In the genomic region with DNA sequence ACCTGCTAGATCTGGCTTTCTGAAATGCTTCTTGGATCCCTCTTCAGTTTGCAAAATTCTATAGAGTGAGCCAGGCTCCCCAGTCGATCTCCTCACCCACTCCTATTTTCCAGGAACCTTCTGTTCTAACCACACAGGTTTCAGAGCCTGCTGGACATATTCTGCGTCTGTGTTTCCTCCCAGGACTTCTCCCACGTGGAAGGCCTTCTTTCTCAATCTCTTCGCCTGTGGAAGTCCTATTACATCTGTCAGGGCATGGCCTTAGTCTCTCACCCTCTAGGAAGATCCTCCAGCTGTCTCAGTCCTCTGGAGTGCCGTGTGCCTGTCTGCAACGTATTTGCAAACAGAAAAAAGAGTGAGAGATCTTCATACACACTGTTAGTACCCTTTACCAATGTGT, we compare ENCODE assay signal across 9 cellular contexts. TPM values are rescaled to one million over a fixed set of nuclear protein-coding genes. Genes with fewer than 3 reads are reported as not detected.
DNase-seq lines count a peak whose midpoint lies in the region; ATAC-seq, FAIRE-seq and TF ChIP-seq lines count a peak whose summit lies in the region.
"Had no signal": no experiment of that assay in that cellular context is flagged by ENCODE, and none has a peak within 500 bp of the region (broad histone marks: within the 10 kb centered on the region; RNA-seq: fewer than 3 reads in every experiment).

No MANE protein-coding gene starts in this region.

- no peaks in the 10 kb centered on the region for H3K27me3 Mint-ChIP-seq in WTC11 (ENCODE audit: low read depth)
- peaks cover 11% of the 10 kb centered on the region for H3K27me3 Mint-ChIP-seq in glutamatergic neuron (ENCODE audit: unreplicated experiment)

- TF ChIP-seq CTCF in WTC11 (IDR thresholded peaks at IDR 0.05) (no peak), glutamatergic neuron (IDR thresholded peaks at IDR 0.05; ENCODE audit: partially characterized antibody, unreplicated experiment) (no peak), psoas muscle (IDR thresholded peaks at IDR 0.05) (no peak)

- H3K27ac ChIP-seq in psoas muscle, result peak overlapping the region; percentile 91

- 32 to 57% (median 35%) methylated on average over 6 of the region's 6 CpGs for WGBS in psoas muscle, 3 donors

- no peaks in the 10 kb centered on the region for H3K9me3 Mint-ChIP-seq in WTC11
- H3K9me3 Mint-ChIP-seq in glutamatergic neuron (ENCODE audit: unreplicated experiment), result peaks cover 9% of the 10 kb centered on the region

- CTCF ChIA-PET in WTC11 (lab: Charles Lee), result interaction anchor here (0.6 to 4.4 kb wide), 9 partner anchors 20 to 1216 kb away, joined by 3 to 32 read pairs (median 5); a partner anchor contains a TSS

- peaks cover 0 to 7% of the 10 kb centered on the region in 2 donors for H3K36me3 ChIP-seq in psoas muscle (ENCODE audit: insufficient read depth in 1 of 2, low read depth in 1 of 2)

- H3K4me3 ChIP-seq in psoas muscle, result no peak overlapping the region

- peak overlapping the region; percentile 88 for H3K27ac Mint-ChIP-seq in WTC11
- H3K27ac Mint-ChIP-seq in glutamatergic neuron (ENCODE audit: unreplicated experiment), result peak overlapping the region; percentile 76

- POLR2A ChIA-PET in WTC11 (lab: Charles Lee), result interaction anchor here (0.6 to 1.0 kb wide), 2 partner anchors 43 to 209 kb away, joined by 3 to 6 read pairs; no protein-coding TSS in a partner anchor

- H3K4me1 Mint-ChIP-seq in WTC11 (peaks cover 41% of the 10 kb centered on the region), glutamatergic neuron (ENCODE audit: low read depth, unreplicated experiment) (peaks cover 20% of the 10 kb centered on the region)

- ATAC-seq in WTC11 (no peak), psoas muscle (peak in 2 of 4 donors; percentile 36 to 49), GM18505 (IDR thresholded peaks at IDR 0.05; ENCODE audit: unreplicated experiment) (no peak), SK-N-SH treated with all-trans-retinoic acid at 6 μM for 48 hours (no peak)

- H3K4me3 Mint-ChIP-seq in WTC11 (no peak overlapping the region), glutamatergic neuron (ENCODE audit: unreplicated experiment) (peak overlapping the region; percentile 36)

- H3K9me3 ChIP-seq in psoas muscle, result no peaks in the 10 kb centered on the region

- H3K27me3 ChIP-seq in psoas muscle (ENCODE audit: insufficient read depth in 3 of 3, low read length in 2 of 3), result no peaks in the 10 kb centered on the region

- peak; percentile 54 for DNase-seq in DMS 273 (lab: John Stamatoyannopoulos, UW; ENCODE audit: unreplicated experiment)
- no peak for DNase-seq in WTC11 (ENCODE audit: low spot score)
- no peak for DNase-seq in glutamatergic neuron
- DNase-seq in psoas muscle, result no peak
- DNase-seq in RCC 7860 (ENCODE audit: low spot score), result no peak
- DNase-seq in stimulated activated CD4-positive, alpha-beta T cell treated with anti-CD3 and anti-CD28 coated beads, Interleukin-12 subunit alpha, Interleukin-12 subunit beta, amount 100 ng/mL, for 4 hours, result no peak

- intact Hi-C loops in psoas muscle (cut with DNase I), result loop anchor here (5.0 kb wide), 3 partner anchors 39 to 454 kb away; a partner anchor contains a TSS

- FAIRE-seq in RCC 7860 (lab: Jason Lieb, UNC), result no peak
- FAIRE-seq: TTC549 had no signal

- H3K4me1 ChIP-seq in psoas muscle, result peaks cover 32% of the 10 kb centered on the region

- TF ChIP-seq POLR2A in GM18505 (IDR thresholded peaks at IDR 0.05; ENCODE audit: borderline replicate concordance, extremely low read depth, insufficient read depth, insufficient read length), result no peak

- peaks cover 3% of the 10 kb centered on the region; the same call in 1 of the 2 replicates for H3K36me3 Mint-ChIP-seq in WTC11
- no peaks in the 10 kb centered on the region for H3K36me3 Mint-ChIP-seq in glutamatergic neuron (ENCODE audit: unreplicated experiment)

TF ChIP-seq in WTC11, 78 proteins besides CTCF, POLR2A, EP300 and RAD21:
- TF ChIP-seq EMX1 (CRISPR knock-in tag; IDR thresholded peaks at IDR 0.05) (no peak), PRRX2 (CRISPR knock-in tag; IDR thresholded peaks at IDR 0.05) (no peak)
- TF ChIP-seq, protein P1, sequence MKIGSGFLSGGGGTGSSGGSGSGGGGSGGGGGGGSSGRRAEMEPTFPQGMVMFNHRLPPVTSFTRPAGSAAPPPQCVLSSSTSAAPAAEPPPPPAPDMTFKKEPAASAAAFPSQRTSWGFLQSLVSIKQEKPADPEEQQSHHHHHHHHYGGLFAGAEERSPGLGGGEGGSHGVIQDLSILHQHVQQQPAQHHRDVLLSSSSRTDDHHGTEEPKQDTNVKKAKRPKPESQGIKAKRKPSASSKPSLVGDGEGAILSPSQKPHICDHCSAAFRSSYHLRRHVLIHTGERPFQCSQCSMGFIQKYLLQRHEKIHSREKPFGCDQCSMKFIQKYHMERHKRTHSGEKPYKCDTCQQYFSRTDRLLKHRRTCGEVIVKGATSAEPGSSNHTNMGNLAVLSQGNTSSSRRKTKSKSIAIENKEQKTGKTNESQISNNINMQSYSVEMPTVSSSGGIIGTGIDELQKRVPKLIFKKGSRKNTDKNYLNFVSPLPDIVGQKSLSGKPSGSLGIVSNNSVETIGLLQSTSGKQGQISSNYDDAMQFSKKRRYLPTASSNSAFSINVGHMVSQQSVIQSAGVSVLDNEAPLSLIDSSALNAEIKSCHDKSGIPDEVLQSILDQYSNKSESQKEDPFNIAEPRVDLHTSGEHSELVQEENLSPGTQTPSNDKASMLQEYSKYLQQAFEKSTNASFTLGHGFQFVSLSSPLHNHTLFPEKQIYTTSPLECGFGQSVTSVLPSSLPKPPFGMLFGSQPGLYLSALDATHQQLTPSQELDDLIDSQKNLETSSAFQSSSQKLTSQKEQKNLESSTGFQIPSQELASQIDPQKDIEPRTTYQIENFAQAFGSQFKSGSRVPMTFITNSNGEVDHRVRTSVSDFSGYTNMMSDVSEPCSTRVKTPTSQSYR (CRISPR knock-in tag; IDR thresholded peaks at IDR 0.05), result no peak

TF ChIP-seq in SK-N-SH treated with all-trans-retinoic acid at 6 μM for 48 hours, 23 proteins besides CTCF, POLR2A, EP300 and RAD21 (continues in another document):
- TF ChIP-seq, protein P2, sequence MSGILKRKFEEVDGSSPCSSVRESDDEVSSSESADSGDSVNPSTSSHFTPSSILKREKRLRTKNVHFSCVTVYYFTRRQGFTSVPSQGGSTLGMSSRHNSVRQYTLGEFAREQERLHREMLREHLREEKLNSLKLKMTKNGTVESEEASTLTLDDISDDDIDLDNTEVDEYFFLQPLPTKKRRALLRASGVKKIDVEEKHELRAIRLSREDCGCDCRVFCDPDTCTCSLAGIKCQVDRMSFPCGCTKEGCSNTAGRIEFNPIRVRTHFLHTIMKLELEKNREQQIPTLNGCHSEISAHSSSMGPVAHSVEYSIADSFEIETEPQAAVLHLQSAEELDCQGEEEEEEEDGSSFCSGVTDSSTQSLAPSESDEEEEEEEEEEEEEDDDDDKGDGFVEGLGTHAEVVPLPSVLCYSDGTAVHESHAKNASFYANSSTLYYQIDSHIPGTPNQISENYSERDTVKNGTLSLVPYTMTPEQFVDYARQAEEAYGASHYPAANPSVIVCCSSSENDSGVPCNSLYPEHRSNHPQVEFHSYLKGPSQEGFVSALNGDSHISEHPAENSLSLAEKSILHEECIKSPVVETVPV (CRISPR knock-in tag; IDR thresholded peaks at IDR 0.05), result no peak
- no peak for TF ChIP-seq SNAI2 (CRISPR knock-in tag; IDR thresholded peaks at IDR 0.05)
- TF ChIP-seq GLIS3 (CRISPR knock-in tag; IDR thresholded peaks at IDR 0.05), result no peak
- TF ChIP-seq, protein P3, sequence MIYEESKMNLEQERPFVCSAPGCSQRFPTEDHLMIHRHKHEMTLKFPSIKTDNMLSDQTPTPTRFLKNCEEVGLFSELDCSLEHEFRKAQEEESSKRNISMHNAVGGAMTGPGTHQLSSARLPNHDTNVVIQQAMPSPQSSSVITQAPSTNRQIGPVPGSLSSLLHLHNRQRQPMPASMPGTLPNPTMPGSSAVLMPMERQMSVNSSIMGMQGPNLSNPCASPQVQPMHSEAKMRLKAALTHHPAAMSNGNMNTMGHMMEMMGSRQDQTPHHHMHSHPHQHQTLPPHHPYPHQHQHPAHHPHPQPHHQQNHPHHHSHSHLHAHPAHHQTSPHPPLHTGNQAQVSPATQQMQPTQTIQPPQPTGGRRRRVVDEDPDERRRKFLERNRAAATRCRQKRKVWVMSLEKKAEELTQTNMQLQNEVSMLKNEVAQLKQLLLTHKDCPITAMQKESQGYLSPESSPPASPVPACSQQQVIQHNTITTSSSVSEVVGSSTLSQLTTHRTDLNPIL (CRISPR knock-in tag; IDR thresholded peaks at IDR 0.05; ENCODE audit: low read depth), result no peak
- TF ChIP-seq ZFP3 (CRISPR knock-in tag; IDR thresholded peaks at IDR 0.05), result no peak
- no peak for TF ChIP-seq ZNF70 (CRISPR knock-in tag; IDR thresholded peaks at IDR 0.05)
- TF ChIP-seq, protein P4, sequence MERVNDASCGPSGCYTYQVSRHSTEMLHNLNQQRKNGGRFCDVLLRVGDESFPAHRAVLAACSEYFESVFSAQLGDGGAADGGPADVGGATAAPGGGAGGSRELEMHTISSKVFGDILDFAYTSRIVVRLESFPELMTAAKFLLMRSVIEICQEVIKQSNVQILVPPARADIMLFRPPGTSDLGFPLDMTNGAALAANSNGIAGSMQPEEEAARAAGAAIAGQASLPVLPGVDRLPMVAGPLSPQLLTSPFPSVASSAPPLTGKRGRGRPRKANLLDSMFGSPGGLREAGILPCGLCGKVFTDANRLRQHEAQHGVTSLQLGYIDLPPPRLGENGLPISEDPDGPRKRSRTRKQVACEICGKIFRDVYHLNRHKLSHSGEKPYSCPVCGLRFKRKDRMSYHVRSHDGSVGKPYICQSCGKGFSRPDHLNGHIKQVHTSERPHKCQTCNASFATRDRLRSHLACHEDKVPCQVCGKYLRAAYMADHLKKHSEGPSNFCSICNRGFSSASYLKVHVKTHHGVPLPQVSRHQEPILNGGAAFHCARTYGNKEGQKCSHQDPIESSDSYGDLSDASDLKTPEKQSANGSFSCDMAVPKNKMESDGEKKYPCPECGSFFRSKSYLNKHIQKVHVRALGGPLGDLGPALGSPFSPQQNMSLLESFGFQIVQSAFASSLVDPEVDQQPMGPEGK (CRISPR knock-in tag; IDR thresholded peaks at IDR 0.05; ENCODE audit: borderline replicate concordance), result no peak
- no peak for TF ChIP-seq CSDC2 (CRISPR knock-in tag; IDR thresholded peaks at IDR 0.05)
- no peak for TF ChIP-seq PPARA (CRISPR knock-in tag; IDR thresholded peaks at IDR 0.05; ENCODE audit: borderline replicate concordance)

RNA-seq across cellular contexts. Expression of a gene that starts 1.7 kb away (rescaled TPM):
- total RNA-seq in WTC11 (2021) (35.3 to 39.9 TPM (median 35.8 TPM) in 3 replicates), glutamatergic neuron (ENCODE audit: unreplicated experiment) (43.2 TPM), psoas muscle (10 to 100 TPM; 29.1 to 52.3 (median 36.4) TPM)
- 10 to 100 TPM; 18.4 to 41.9 (median 29.1) TPM for polyA plus RNA-seq in psoas muscle

RNA-seq across cellular contexts. Expression of a gene that starts 39.8 kb away (rescaled TPM):
- 89.1 to 116 TPM (median 113 TPM) in 3 replicates for total RNA-seq in WTC11 (2021)
- 71.2 TPM for total RNA-seq in glutamatergic neuron (ENCODE audit: unreplicated experiment)
- total RNA-seq in psoas muscle, result 10 to 100 TPM; 17.9 to 26.3 (median 21.1) TPM
- polyA plus RNA-seq in psoas muscle, result 10 to 100 TPM; 17.5 to 58.1 (median 20.0) TPM
